In the genomic region with DNA sequence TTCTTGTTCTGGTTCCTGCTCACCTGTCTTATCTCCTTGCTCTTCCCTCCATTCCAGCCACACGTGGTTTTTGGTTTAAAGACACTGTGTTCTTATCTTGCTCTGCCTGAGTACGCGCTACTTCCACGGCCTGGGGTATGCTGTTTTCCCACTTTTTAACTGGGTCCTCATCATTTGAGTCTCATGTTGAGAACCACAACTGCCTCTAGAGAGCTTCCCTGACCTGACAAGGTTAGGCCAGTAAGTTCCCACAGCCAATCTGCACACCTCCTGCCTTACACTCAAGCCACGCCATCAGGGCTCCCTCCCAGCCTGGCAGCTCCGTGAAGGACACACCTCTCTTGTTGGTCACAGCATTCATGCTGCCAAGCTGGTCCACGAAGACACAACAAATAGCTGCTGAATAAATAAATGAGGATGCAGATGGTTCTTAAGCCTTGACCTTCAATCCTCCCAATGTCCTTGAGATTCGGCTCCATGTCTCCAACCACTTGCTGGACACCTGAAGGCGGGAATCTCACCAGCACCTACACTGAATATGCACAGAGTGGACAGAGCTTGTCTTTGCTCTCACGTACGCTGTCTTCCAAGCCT, we compare ENCODE assay signal across 14 cellular contexts.
DNase-seq lines count a peak whose midpoint lies in the region; ATAC-seq lines count a peak whose summit lies in the region.
"Had no signal": no experiment of that assay in that cellular context is flagged by ENCODE, and none has a peak within 500 bp of the region (broad histone marks: within the 10 kb centered on the region; RNA-seq: fewer than 3 reads in every experiment).

No MANE protein-coding gene starts in this region.

- ATAC-seq in T-cell (replicated peaks in 1 of 4), result no peak
- no peak for ATAC-seq in stimulated activated naive B cell treated with anti-CD40 and anti-IgM and Interleukin-4, amounts not matched to agents 10 μg/mL and 1 μg/mL and 100 μg/mL, for 72 hours (replicated peaks)
- ATAC-seq: GM23338 had no signal

- H3K4me3 Mint-ChIP-seq in activated naive CD4-positive, alpha-beta T cell treated with anti-CD3 and anti-CD28 coated beads, Interleukin-2, amount 50 U/mL, for 24 hours, result peak overlapping the region; percentile 11
- H3K4me3 Mint-ChIP-seq in T-cell, result peak overlapping the region in 1 of 3 donors; percentile 11
- no peak overlapping the region for H3K4me3 Mint-ChIP-seq in dendritic cell treated with granulocyte-macrophage colony-stimulating factor and Interleukin-4, amounts not matched to agents 40 ng/mL and 50 ng/mL, for 4 days
- no peak overlapping the region for H3K4me3 Mint-ChIP-seq in stimulated activated naive B cell treated with anti-CD40 and anti-IgM and Interleukin-4, amounts not matched to agents 10 μg/mL and 1 μg/mL and 100 μg/mL, for 72 hours
- H3K4me3 Mint-ChIP-seq: GM23338 had no signal

- no peaks in the 10 kb centered on the region for H3K9me3 Mint-ChIP-seq in activated naive CD4-positive, alpha-beta T cell treated with anti-CD3 and anti-CD28 coated beads, Interleukin-2, amount 50 U/mL, for 24 hours
- H3K9me3 Mint-ChIP-seq in T-cell, result no peaks in the 10 kb centered on the region
- H3K9me3 Mint-ChIP-seq in dendritic cell treated with granulocyte-macrophage colony-stimulating factor and Interleukin-4, amounts not matched to agents 40 ng/mL and 50 ng/mL, for 4 days, result no peaks in the 10 kb centered on the region
- no peaks in the 10 kb centered on the region for H3K9me3 Mint-ChIP-seq in stimulated activated naive B cell treated with anti-CD40 and anti-IgM and Interleukin-4, amounts not matched to agents 10 μg/mL and 1 μg/mL and 100 μg/mL, for 72 hours
- H3K9me3 Mint-ChIP-seq: GM23338 had no signal

- no peak for DNase-seq in activated naive CD4-positive, alpha-beta T cell (lab: John Stamatoyannopoulos, UW)
- no peak for DNase-seq in T-cell
- no peak for DNase-seq in stimulated activated naive B cell treated with anti-CD40 and anti-IgM and Interleukin-4, amounts not matched to agents 10 μg/mL and 1 μg/mL and 100 μg/mL, for 72 hours
- DNase-seq in NCI-H774 (lab: John Stamatoyannopoulos, UW), result no peak
- DNase-seq in NCI-H526 treated with DMSO at 0.1 percent for 48 hours (lab: John Stamatoyannopoulos, UW), result no peak
- DNase-seq in SKM-1 treated with dmso at 0.1 percent for 144 hours (lab: John Stamatoyannopoulos, UW; ENCODE audit: unreplicated experiment), result no peak
- DNase-seq: AML-193, brain microvascular endothelial cell, foreskin fibroblast, NCI-H2171, SIG-M5 had no signal

- CTCF ChIA-PET in T-cell (lab: Charles Lee), result no interaction called here

- peaks cover 35% of the 10 kb centered on the region for H3K36me3 Mint-ChIP-seq in activated naive CD4-positive, alpha-beta T cell treated with anti-CD3 and anti-CD28 coated beads, Interleukin-2, amount 50 U/mL, for 24 hours
- H3K36me3 Mint-ChIP-seq in T-cell, result peaks cover 54% of the 10 kb centered on the region
- H3K36me3 Mint-ChIP-seq in dendritic cell treated with granulocyte-macrophage colony-stimulating factor and Interleukin-4, amounts not matched to agents 40 ng/mL and 50 ng/mL, for 4 days (ENCODE audit: low read depth), result peaks cover 48% of the 10 kb centered on the region
- H3K36me3 Mint-ChIP-seq in stimulated activated naive B cell treated with anti-CD40 and anti-IgM and Interleukin-4, amounts not matched to agents 10 μg/mL and 1 μg/mL and 100 μg/mL, for 72 hours, result peaks cover 31 to 67% of the 10 kb centered on the region in 2 donors

- H3K27ac Mint-ChIP-seq in activated naive CD4-positive, alpha-beta T cell treated with anti-CD3 and anti-CD28 coated beads, Interleukin-2, amount 50 U/mL, for 24 hours, result peak overlapping the region; percentile 84
- peak overlapping the region; percentile 81 to 82 for H3K27ac Mint-ChIP-seq in T-cell
- peak overlapping the region; percentile 33 for H3K27ac Mint-ChIP-seq in dendritic cell treated with granulocyte-macrophage colony-stimulating factor and Interleukin-4, amounts not matched to agents 40 ng/mL and 50 ng/mL, for 4 days
- H3K27ac Mint-ChIP-seq in stimulated activated naive B cell treated with anti-CD40 and anti-IgM and Interleukin-4, amounts not matched to agents 10 μg/mL and 1 μg/mL and 100 μg/mL, for 72 hours, result peak overlapping the region; percentile 60
- H3K27ac Mint-ChIP-seq: GM23338 had no signal

- POLR2A ChIA-PET in T-cell (lab: Charles Lee), result interaction anchor here (0.7 to 1.3 kb wide), 3 partner anchors 22 to 23 kb away, joined by 3 read pairs; no protein-coding TSS in a partner anchor

- H3K4me1 Mint-ChIP-seq in activated naive CD4-positive, alpha-beta T cell treated with anti-CD3 and anti-CD28 coated beads, Interleukin-2, amount 50 U/mL, for 24 hours, result peaks cover 94% of the 10 kb centered on the region
- H3K4me1 Mint-ChIP-seq in T-cell, result peaks cover 92 to 93% (median 92%) of the 10 kb centered on the region in 3 donors
- H3K4me1 Mint-ChIP-seq in dendritic cell treated with granulocyte-macrophage colony-stimulating factor and Interleukin-4, amounts not matched to agents 40 ng/mL and 50 ng/mL, for 4 days (ENCODE audit: low read depth), result peaks cover 44% of the 10 kb centered on the region
- H3K4me1 Mint-ChIP-seq in stimulated activated naive B cell treated with anti-CD40 and anti-IgM and Interleukin-4, amounts not matched to agents 10 μg/mL and 1 μg/mL and 100 μg/mL, for 72 hours, result peaks cover 49 to 65% of the 10 kb centered on the region in 2 donors

- H3K27me3 Mint-ChIP-seq in activated naive CD4-positive, alpha-beta T cell treated with anti-CD3 and anti-CD28 coated beads, Interleukin-2, amount 50 U/mL, for 24 hours, result no peaks in the 10 kb centered on the region
- no peaks in the 10 kb centered on the region for H3K27me3 Mint-ChIP-seq in T-cell
- H3K27me3 Mint-ChIP-seq in dendritic cell treated with granulocyte-macrophage colony-stimulating factor and Interleukin-4, amounts not matched to agents 40 ng/mL and 50 ng/mL, for 4 days, result no peaks in the 10 kb centered on the region
- no peaks in the 10 kb centered on the region for H3K27me3 Mint-ChIP-seq in stimulated activated naive B cell treated with anti-CD40 and anti-IgM and Interleukin-4, amounts not matched to agents 10 μg/mL and 1 μg/mL and 100 μg/mL, for 72 hours

- intact Hi-C loops in dendritic cell treated with granulocyte-macrophage colony-stimulating factor and Interleukin-4, amounts not matched to agents 40 ng/mL and 50 ng/mL, for 4 days (cut with micrococcal nuclease), result loop anchor here (5.0 kb wide), 1 partner anchor 33 kb away; no protein-coding TSS in a partner anchor

Comparison
In these comparisons a context has a peak if more than half of its experiments do, and no peak if none do; other contexts are left out.
1. H3K27ac Mint-ChIP-seq: peak in every context shown above with its lines; median percentile 84 in activated naive CD4-positive, alpha-beta T cell treated with anti-CD3 and anti-CD28 coated beads, Interleukin-2, amount 50 U/mL, for 24 hours; 82 in T-cell; 60 in stimulated activated naive B cell treated with anti-CD40 and anti-IgM and Interleukin-4, amounts not matched to agents 10 μg/mL and 1 μg/mL and 100 μg/mL, for 72 hours; 33 in dendritic cell treated with granulocyte-macrophage colony-stimulating factor and Interleukin-4, amounts not matched to agents 40 ng/mL and 50 ng/mL, for 4 days.